ENCODE assay signal across 21 cellular contexts in the genomic region with DNA sequence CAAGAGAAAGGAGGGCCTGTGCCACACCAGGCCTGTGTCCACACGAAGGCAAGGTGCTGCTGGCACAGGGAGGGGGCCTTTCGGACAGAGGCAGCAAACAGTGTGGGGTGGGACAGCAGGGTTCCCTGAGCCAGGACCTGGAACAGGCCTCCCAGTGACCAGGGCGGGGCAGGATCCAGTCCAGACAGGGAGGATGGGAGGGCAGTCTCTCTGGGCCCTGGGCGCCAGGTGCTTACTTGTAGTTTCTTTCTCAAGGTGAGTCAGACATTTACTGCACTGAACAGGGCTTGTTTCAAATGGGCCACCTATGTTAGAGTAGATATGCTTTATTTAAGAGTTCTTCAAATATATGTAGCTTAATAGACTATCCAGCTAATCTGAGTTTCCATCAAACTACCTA. TPM values are rescaled to one million over a fixed set of nuclear protein-coding genes. Genes with fewer than 3 reads are reported as not detected.
DNase-seq lines count a peak whose midpoint lies in the region; ATAC-seq and TF ChIP-seq lines count a peak whose summit lies in the region.
"Had no signal": no experiment of that assay in that cellular context is flagged by ENCODE, and none has a peak within 500 bp of the region (broad histone marks: within the 10 kb centered on the region; RNA-seq: fewer than 3 reads in every experiment).

No MANE protein-coding gene starts in this region.

- H3K9me2 ChIP-seq in PC-3 (replicated peaks; ENCODE audit: low read length) = no peaks in the 10 kb centered on the region

- CTCF ChIA-PET in PC-3 (lab: Charles Lee) = interaction anchor here (0.6 kb wide), 1 partner anchor 14 kb away, joined by 10 read pairs; no protein-coding TSS in a partner anchor

- intact Hi-C loops in PC-3 (cut with micrococcal nuclease) = no loop called here
- intact Hi-C loops in spleen (cut with DNase I; ENCODE audit: low total_unique reads) = no loop called here

- H3K9me3 Mint-ChIP-seq in osteocyte (ENCODE audit: unreplicated experiment) (no peaks in the 10 kb centered on the region), mesothelial cell of epicardium (peaks cover 3% of the 10 kb centered on the region)

- no peaks in the 10 kb centered on the region for H3F3A ChIP-seq in PC-3 (ENCODE audit: low read length, unreplicated experiment)

- no peak overlapping the region for H2AFZ ChIP-seq in PC-3 (ENCODE audit: low read length)

- H3K27me3 ChIP-seq in PC-3 (ENCODE audit: low read length) = no peaks in the 10 kb centered on the region
- peaks cover 4% of the 10 kb centered on the region for H3K27me3 ChIP-seq in foreskin keratinocyte
- no peaks in the 10 kb centered on the region for H3K27me3 ChIP-seq in spleen (replicated peaks in 1 of 7)

- H4K20me1 ChIP-seq in PC-3 (ENCODE audit: low read length) = no peaks in the 10 kb centered on the region

- no peaks in the 10 kb centered on the region for H3K36me3 Mint-ChIP-seq in osteocyte (ENCODE audit: unreplicated experiment)
- no peaks in the 10 kb centered on the region for H3K36me3 Mint-ChIP-seq in mesothelial cell of epicardium
- H3K36me3 Mint-ChIP-seq: CD4-positive, alpha-beta memory T cell had no signal

- ATAC-seq in PC-3 (peak; percentile 55), foreskin keratinocyte (peak; percentile 41)

- no peak for TF ChIP-seq POLR2A in spleen (IDR thresholded peaks at IDR 0.05)

- H3K36me3 ChIP-seq in PC-3 (ENCODE audit: low read depth, low read length) (no peaks in the 10 kb centered on the region), spleen (no peaks in the 10 kb centered on the region)

- H3K4me1 Mint-ChIP-seq in osteocyte (ENCODE audit: unreplicated experiment) = no peaks in the 10 kb centered on the region
- H3K4me1 Mint-ChIP-seq in mesothelial cell of epicardium = no peaks in the 10 kb centered on the region
- H3K4me1 Mint-ChIP-seq: CD4-positive, alpha-beta memory T cell had no signal

- POLR2A ChIA-PET in PC-3 (lab: Charles Lee; ENCODE audit: unreplicated experiment) = no interaction called here

- WGBS in spleen, 5 donors = 86 to 93% (median 90%) methylated on average over 4 of the region's 4 CpGs

- TF ChIP-seq CTCF in PC-3 (conservative IDR thresholded peaks at IDR 0.05; ENCODE audit: low read depth, low read length) (no peak), foreskin keratinocyte (conservative IDR thresholded peaks at IDR 0.05) (no peak), osteocyte (IDR thresholded peaks at IDR 0.05) (no peak), spleen (IDR thresholded peaks at IDR 0.05 in 8 of 11, conservative IDR thresholded peaks at IDR 0.05 in 3 of 11) (no peak), mesothelial cell of epicardium (IDR thresholded peaks at IDR 0.05; ENCODE audit: unreplicated experiment) (no peak)

- no peak overlapping the region for H3K4me2 ChIP-seq in PC-3 (ENCODE audit: low read length)
- H3K4me2 ChIP-seq: KMS-11 had no signal

- H3K27ac Mint-ChIP-seq in osteocyte (ENCODE audit: unreplicated experiment) (no peak overlapping the region), mesothelial cell of epicardium (no peak overlapping the region)
- H3K27ac Mint-ChIP-seq: CD4-positive, alpha-beta memory T cell had no signal

- no TSS peak for BruUV-seq in PC-3 (replicated peaks; lab: Mats Ljungman, UMichigan)

- H3K79me2 ChIP-seq in PC-3 (ENCODE audit: low read length) = no peaks in the 10 kb centered on the region

- no peak overlapping the region for H3K4me3 ChIP-seq in PC-3 (ENCODE audit: low read length)
- H3K4me3 ChIP-seq in spleen = no peak overlapping the region

- H3K27ac ChIP-seq in PC-3 (ENCODE audit: low read length) (no peak overlapping the region), foreskin keratinocyte (no peak overlapping the region), spleen (no peak overlapping the region)
- H3K27ac ChIP-seq: 22Rv1, KMS-11 had no signal

- H3K4me1 ChIP-seq in PC-3 (ENCODE audit: insufficient read depth, low read length) (peaks cover 7% of the 10 kb centered on the region; the same call in 1 of the 2 replicates), foreskin keratinocyte (no peaks in the 10 kb centered on the region), spleen (no peaks in the 10 kb centered on the region)

- H3K9me3 ChIP-seq in PC-3 (ENCODE audit: low read length) (no peaks in the 10 kb centered on the region), spleen (peaks cover 0 to 3% (median 0%) of the 10 kb centered on the region in 8 donors)

- H3K9ac ChIP-seq in PC-3 (ENCODE audit: low read length) = no peak overlapping the region
- H3K9ac ChIP-seq: KMS-11 had no signal

- peaks cover 34% of the 10 kb centered on the region for H3K27me3 Mint-ChIP-seq in osteocyte (ENCODE audit: unreplicated experiment)
- H3K27me3 Mint-ChIP-seq in mesothelial cell of epicardium (ENCODE audit: low read depth) = peaks cover 21% of the 10 kb centered on the region

- H3K4me3 Mint-ChIP-seq in osteocyte (ENCODE audit: unreplicated experiment) (no peak overlapping the region), mesothelial cell of epicardium (no peak overlapping the region)
- H3K4me3 Mint-ChIP-seq: CD4-positive, alpha-beta memory T cell had no signal

- DNase-seq in DMS53 (lab: John Stamatoyannopoulos, UW) (peak; percentile 28), DMS53 treated with DMSO at 0.1 percent for 48 hours (lab: John Stamatoyannopoulos, UW; ENCODE audit: unreplicated experiment) (no peak), PC-3 (peak; percentile 47), foreskin keratinocyte (peak in 1 of 2 donors; percentile 47), osteocyte (ENCODE audit: extremely low spot score, unreplicated experiment) (peak; percentile 54), spleen (no peak), COLO668 (lab: John Stamatoyannopoulos, UW; ENCODE audit: unreplicated experiment) (no peak), mesothelial cell of epicardium (ENCODE audit: low spot score in 2 of 2, unreplicated experiment in 2 of 2) (no peak)
- DNase-seq: CD4-positive, alpha-beta memory T cell; H7; NCI-H1092; NCI-H2107; NCI-H345; NCI-H526; SIG-M5 had no signal

RNA-seq across cellular contexts. Expression of gene STUM, which starts 52.8 kb away (rescaled TPM):
- total RNA-seq in PC-3 (2014; rRNA removed) = 0.40 and 0.58 TPM in 2 replicates
- not detected in 2 replicates for total RNA-seq in foreskin keratinocyte
- not detected in 2 replicates for polyA plus RNA-seq in foreskin keratinocyte
- 0.34 and 0.35 TPM in 2 replicates for total RNA-seq in osteocyte
- 1 to 10 TPM in 1 of 7 donors, under 1 TPM in 6; 0.22 to 2.8 (median 0.51) TPM for total RNA-seq in spleen
- under 1 TPM; 0.11 to 0.53 (median 0.45) TPM for polyA plus RNA-seq in spleen
- total RNA-seq in mesothelial cell of epicardium = 0.07 to 0.18 TPM (median 0.09 TPM) in 3 replicates
- total RNA-seq: CD4-positive, alpha-beta memory T cell; M059J; OCI-LY7; RPMI7951 had no signal
- polyA plus RNA-seq: BJ had no signal

Comparison
In these comparisons a context has a peak if more than half of its experiments do, and no peak if none do; other contexts are left out.
1. DNase-seq: peak in DMS53 (single experiment), PC-3 (single experiment) and osteocyte (single experiment); none in DMS53 treated with DMSO at 0.1 percent for 48 hours (single experiment), spleen (single experiment), COLO668 (single experiment) and mesothelial cell of epicardium (0 of 2).